In the genomic region with DNA sequence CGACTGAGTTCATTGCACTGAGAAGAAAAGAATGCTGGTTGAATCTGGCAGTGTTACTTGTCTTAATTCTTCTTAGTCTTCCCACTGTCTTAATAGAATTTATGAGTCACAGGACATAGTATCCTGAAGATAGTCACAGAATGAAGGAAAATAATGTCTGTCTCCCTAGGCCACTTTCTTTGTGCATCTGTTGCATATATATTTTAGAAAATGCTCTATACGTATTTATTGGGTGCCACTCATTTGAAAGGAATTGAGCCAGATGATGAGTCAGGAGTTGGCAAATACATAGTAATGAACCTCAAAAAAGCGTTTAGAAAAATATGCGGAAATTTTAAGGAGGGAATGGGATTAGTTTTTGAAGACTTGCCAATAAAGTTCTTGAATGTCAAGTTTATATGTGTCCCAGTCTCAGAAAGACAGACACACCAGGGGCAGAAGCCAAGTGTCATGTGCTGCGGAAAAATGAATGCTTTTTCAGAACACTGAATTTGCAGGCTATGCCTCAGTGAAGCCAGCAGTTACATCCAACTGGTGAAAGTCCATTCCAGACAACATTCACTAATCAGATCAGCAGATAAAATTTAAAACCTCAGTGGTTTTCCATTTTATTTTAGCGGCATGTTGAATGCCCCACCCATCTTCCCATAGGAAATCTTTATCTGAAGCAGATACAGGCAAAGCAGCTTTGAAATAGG, we compare ENCODE assay signal across 16 cellular contexts.
DNase-seq lines count a peak whose midpoint lies in the region; ATAC-seq, FAIRE-seq and TF ChIP-seq lines count a peak whose summit lies in the region.
"Had no signal": no experiment of that assay in that cellular context is flagged by ENCODE, and none has a peak within 500 bp of the region (broad histone marks: within the 10 kb centered on the region; RNA-seq: fewer than 3 reads in every experiment).

No MANE protein-coding gene starts in this region.

- H3K18ac ChIP-seq in IMR-90 (ENCODE audit: low read depth, low read length) (no peak overlapping the region), mesenchymal stem cell (ENCODE audit: low read depth in 1 of 2, low read length in 2 of 2) (peak overlapping the region in 1 of 2 experiments; percentile 11)

- TF ChIP-seq POLR2A in IMR-90 (IDR thresholded peaks at IDR 0.05; ENCODE audit: low read depth, low read length): no peak

- in situ Hi-C loops in IMR-90 (cut with MboI; ENCODE audit: low sequenced_read_pairs): no loop called here

- H4K20me1 ChIP-seq in IMR-90 (ENCODE audit: insufficient read depth, low read length): no peaks in the 10 kb centered on the region

- H4K8ac ChIP-seq in IMR-90 (ENCODE audit: low read depth in 2 of 2, low read length in 2 of 2) (no peak overlapping the region), mesenchymal stem cell (ENCODE audit: low read length) (no peak overlapping the region)

- H3K9ac ChIP-seq in IMR-90 (ENCODE audit: low read depth, low read length) (no peak overlapping the region), mesenchymal stem cell (ENCODE audit: low read length) (peak overlapping the region; percentile 49)

- TF ChIP-seq CTCF in IMR-90 (conservative IDR thresholded peaks at IDR 0.05; ENCODE audit: low read depth, low read length) (no peak), bronchial epithelial cell (IDR thresholded peaks at IDR 0.05; ENCODE audit: insufficient read depth, low read length, severe bottlenecking) (no peak)

- H2AK9ac ChIP-seq in IMR-90 (replicated peaks; ENCODE audit: low read depth, low read length, poor library complexity): no peak overlapping the region

- H2BK5ac ChIP-seq in IMR-90 (ENCODE audit: low read depth, low read length, poor library complexity, severe bottlenecking) (no peak overlapping the region), mesenchymal stem cell (ENCODE audit: low read depth, low read length, poor library complexity, severe bottlenecking) (no peak overlapping the region)

- H3K4me3 ChIP-seq in IMR-90 (ENCODE audit: insufficient read depth, low read depth, low read length) (no peak overlapping the region), bronchial epithelial cell (ENCODE audit: low read depth, low read length) (no peak overlapping the region), mesenchymal stem cell (ENCODE audit: insufficient read depth in 1 of 2, low read depth in 1 of 2, low read length in 2 of 2) (peak overlapping the region in 1 of 2 experiments; percentile 29)
- H3K4me3 ChIP-seq: SK-N-MC had no signal

- no peaks in the 10 kb centered on the region for H3K9me3 ChIP-seq in IMR-90 (ENCODE audit: control insufficient read depth, insufficient read depth, low read length)
- H3K9me3 ChIP-seq in mesenchymal stem cell (ENCODE audit: control insufficient read depth, low read length): no peaks in the 10 kb centered on the region

- no peak for TF ChIP-seq RAD21 in IMR-90 (IDR thresholded peaks at IDR 0.05; ENCODE audit: low read length)

- H2BK120ac ChIP-seq in IMR-90 (ENCODE audit: low read depth, low read length): no peak overlapping the region
- no peak overlapping the region for H2BK120ac ChIP-seq in mesenchymal stem cell (ENCODE audit: low read depth, low read length)

- H2AFZ ChIP-seq in IMR-90 (replicated peaks; ENCODE audit: low read length, poor library complexity): no peak overlapping the region
- no peak overlapping the region for H2AFZ ChIP-seq in mesenchymal stem cell (ENCODE audit: low read depth, low read length)

- BruUV-seq in IMR-90 (replicated peaks; lab: Mats Ljungman, UMichigan): no TSS peak

- peaks cover 4% of the 10 kb centered on the region for H3K9me1 ChIP-seq in IMR-90 (ENCODE audit: insufficient read depth, low read length)

- intact Hi-C loops in IMR-90 (cut with micrococcal nuclease): no loop called here

- dilution Hi-C loops in IMR-90 (cut with HindIII; ENCODE audit: low sequenced_read_pairs, unreplicated experiment): no loop called here

- H3K4me2 ChIP-seq in IMR-90 (ENCODE audit: low read depth, low read length) (no peak overlapping the region), mesenchymal stem cell (ENCODE audit: low read length, poor library complexity, severe bottlenecking) (no peak overlapping the region)

- no peaks in the 10 kb centered on the region for H3K79me1 ChIP-seq in IMR-90 (ENCODE audit: low read depth in 1 of 2, low read length in 2 of 2)
- peaks cover 5% of the 10 kb centered on the region for H3K79me1 ChIP-seq in mesenchymal stem cell (replicated peaks; ENCODE audit: low read length, poor library complexity, severe bottlenecking)

- H3K4ac ChIP-seq in IMR-90 (ENCODE audit: low read depth, low read length) (no peak overlapping the region), mesenchymal stem cell (ENCODE audit: low read depth in 1 of 2, low read length in 2 of 2) (no peak overlapping the region)

- no peak overlapping the region for H2BK12ac ChIP-seq in mesenchymal stem cell (ENCODE audit: low read length in 2 of 2)

- no peaks in the 10 kb centered on the region for H3K27me3 ChIP-seq in IMR-90 (ENCODE audit: control insufficient read depth, insufficient read depth, low read length)
- H3K27me3 ChIP-seq in bronchial epithelial cell (ENCODE audit: control insufficient read depth, insufficient read depth, low read length): no peaks in the 10 kb centered on the region
- no peaks in the 10 kb centered on the region for H3K27me3 ChIP-seq in mesenchymal stem cell (ENCODE audit: control insufficient read depth in 1 of 2, insufficient read depth in 1 of 2, low read length in 2 of 2)

- no peak overlapping the region for H2BK20ac ChIP-seq in IMR-90 (ENCODE audit: low read depth, low read length)

- CTCF ChIA-PET in IMR-90 (lab: Yijun Ruan, JAX): no interaction called here

- H3K27ac ChIP-seq in IMR-90 (ENCODE audit: insufficient read depth, low read length) (no peak overlapping the region), mesenchymal stem cell (ENCODE audit: low read length, poor library complexity, severe bottlenecking) (peak overlapping the region; percentile 49)
- H3K27ac ChIP-seq: SK-N-MC had no signal

- H3K56ac ChIP-seq in IMR-90 (ENCODE audit: extremely low read depth, insufficient read depth, low read length): no peak overlapping the region

- no peak overlapping the region for H2BK15ac ChIP-seq in IMR-90 (ENCODE audit: low read depth, low read length)
- no peak overlapping the region for H2BK15ac ChIP-seq in mesenchymal stem cell (ENCODE audit: low read depth, poor library complexity, severe bottlenecking)

- H3K23ac ChIP-seq in IMR-90 (ENCODE audit: low read depth, low read length) (no peak overlapping the region), mesenchymal stem cell (ENCODE audit: low read length in 2 of 2) (no peak overlapping the region)

- no peak for FAIRE-seq in bronchial epithelial cell (lab: Jason Lieb, UNC)

- POLR2A ChIA-PET in IMR-90 (lab: Charles Lee; ENCODE audit: unreplicated experiment): no interaction called here

- WGBS in IMR-90 (ENCODE audit: extremely low coverage in 2 of 2, insufficient read length in 1 of 2), 2 experiments: 4% methylated on average over 3 of the region's 6 CpGs; no CpG with 5 or more reads in 1 of the 2 experiments
- 55% methylated on average over 5 of the region's 6 CpGs for WGBS in mesenchymal stem cell

- H3K36me3 ChIP-seq in IMR-90 (ENCODE audit: control insufficient read depth, insufficient read depth, low read length) (peaks cover 5% of the 10 kb centered on the region; the same call in 1 of the 2 replicates), bronchial epithelial cell (ENCODE audit: control insufficient read depth, insufficient read depth, low read length) (no peaks in the 10 kb centered on the region), mesenchymal stem cell (ENCODE audit: control insufficient read depth in 1 of 2, insufficient read depth in 2 of 2, low read depth in 1 of 2, low read length in 2 of 2) (peaks cover 3 to 88% of the 10 kb centered on the region in 2 experiments)

- peak; percentile 54 for ATAC-seq in IMR-90 (ENCODE audit: low read depth)
- no peak for ATAC-seq in GM19397 (IDR thresholded peaks at IDR 0.05; ENCODE audit: unreplicated experiment)
- ATAC-seq: activated CD4-positive, CD25-positive, alpha-beta regulatory T cell treated with anti-CD3 and anti-CD28 coated beads, Interleukin-2, amount 50 U/mL, for 24 hours; activated T-cell treated with anti-CD3 and anti-CD28 coated beads, Interleukin-2, amount 50 U/mL, for 72 hours had no signal

- peak; percentile 14 for DNase-seq in AG08396 (ENCODE audit: low spot score)
- peak; percentile 79 for DNase-seq in IMR-90
- DNase-seq in bronchial epithelial cell (ENCODE audit: low read depth): peak; percentile 88
- peak; percentile 55 for DNase-seq in mesenchymal stem cell
- no peak for DNase-seq in NOMO-1 (lab: John Stamatoyannopoulos, UW; ENCODE audit: unreplicated experiment in 2 of 2)
- no peak for DNase-seq in NCI-H1092 treated with DMSO at 0.1 percent for 48 hours (lab: John Stamatoyannopoulos, UW)
- DNase-seq in activated naive CD4-positive, alpha-beta T cell (lab: John Stamatoyannopoulos, UW): no peak
- DNase-seq: activated T-cell treated with anti-CD3 and anti-CD28 coated beads, Interleukin-2, amount 50 U/mL, for 72 hours; C1 segment of cervical spinal cord; caudate nucleus; erythroblast; GDM1; NCI-H524 treated with DMSO at 0.1 percent for 48 hours had no signal

- H3K14ac ChIP-seq in IMR-90 (replicated peaks; ENCODE audit: low read depth, low read length): no peak overlapping the region
- H3K14ac ChIP-seq in mesenchymal stem cell (ENCODE audit: low read length in 2 of 2): no peak overlapping the region

- no peak overlapping the region for H4K91ac ChIP-seq in IMR-90 (ENCODE audit: insufficient read depth, low read depth, low read length)
- no peak overlapping the region for H4K91ac ChIP-seq in mesenchymal stem cell (ENCODE audit: low read length)

- H4K5ac ChIP-seq in IMR-90 (ENCODE audit: low read depth, low read length): no peak overlapping the region

- H3K4me1 ChIP-seq in IMR-90 (ENCODE audit: control insufficient read depth, insufficient read depth, low read length): peaks cover 5% of the 10 kb centered on the region
- peaks cover 3% of the 10 kb centered on the region for H3K4me1 ChIP-seq in mesenchymal stem cell (ENCODE audit: control insufficient read depth, insufficient read depth, low read depth, low read length)

- H2AK5ac ChIP-seq in IMR-90 (ENCODE audit: low read depth, low read length) (no peak overlapping the region), mesenchymal stem cell (ENCODE audit: low read length, severe bottlenecking) (no peak overlapping the region)

TF ChIP-seq in IMR-90, 13 proteins besides CTCF, POLR2A, EP300 and RAD21:
- no peak for TF ChIP-seq BHLHE40 (IDR thresholded peaks at IDR 0.05; ENCODE audit: low read depth, low read length)
- TF ChIP-seq, protein P1, sequence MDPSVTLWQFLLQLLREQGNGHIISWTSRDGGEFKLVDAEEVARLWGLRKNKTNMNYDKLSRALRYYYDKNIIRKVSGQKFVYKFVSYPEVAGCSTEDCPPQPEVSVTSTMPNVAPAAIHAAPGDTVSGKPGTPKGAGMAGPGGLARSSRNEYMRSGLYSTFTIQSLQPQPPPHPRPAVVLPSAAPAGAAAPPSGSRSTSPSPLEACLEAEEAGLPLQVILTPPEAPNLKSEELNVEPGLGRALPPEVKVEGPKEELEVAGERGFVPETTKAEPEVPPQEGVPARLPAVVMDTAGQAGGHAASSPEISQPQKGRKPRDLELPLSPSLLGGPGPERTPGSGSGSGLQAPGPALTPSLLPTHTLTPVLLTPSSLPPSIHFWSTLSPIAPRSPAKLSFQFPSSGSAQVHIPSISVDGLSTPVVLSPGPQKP (IDR thresholded peaks at IDR 0.05; ENCODE audit: borderline replicate concordance, low read depth, low read length): no peak
TF ChIP-seq in IMR-90: peak in this region for 0.

Comparison
In these comparisons a context has a peak if more than half of its experiments do, and no peak if none do; other contexts are left out.
1. DNase-seq: peak in AG08396 (single experiment), IMR-90 (single experiment), bronchial epithelial cell (single experiment) and mesenchymal stem cell (single experiment); none in NOMO-1 (0 of 2), NCI-H1092 treated with DMSO at 0.1 percent for 48 hours (single experiment) and activated naive CD4-positive, alpha-beta T cell (0 of 4).